ENCODE assay signal across 10 cellular contexts in genomic region chr14:95255013-95255412, GRCh38.
A peak's percentile ranks its signal among the peaks of the same experiment; 100 is the strongest.
DNase-seq lines count a peak whose midpoint lies in the region; ATAC-seq, FAIRE-seq and TF ChIP-seq lines count a peak whose summit lies in the region.
"Had no signal": no experiment of that assay in that cellular context is flagged by ENCODE, and none has a peak within 500 bp of the region (broad histone marks: within the 10 kb centered on the region; RNA-seq: fewer than 3 reads in every experiment).

No MANE protein-coding gene starts in this region.

- no peak overlapping the region for H3K9ac ChIP-seq in astrocyte (ENCODE audit: low read length)

- no peak overlapping the region for H3K4me3 Mint-ChIP-seq in activated T-cell treated with anti-CD3 and anti-CD28 coated beads, Interleukin-2, amount 50 U/mL, for 72 hours
- no peak overlapping the region for H3K4me3 Mint-ChIP-seq in astrocyte (ENCODE audit: unreplicated experiment)

- FAIRE-seq in astrocyte (lab: Jason Lieb, UNC) = no peak

- no peak for TF ChIP-seq POLR2A in stomach (IDR thresholded peaks at IDR 0.05)

- CTCF ChIA-PET in HEK293T (lab: Yijun Ruan, JAX) = no interaction called here

- H3K27me3 ChIP-seq in astrocyte (ENCODE audit: insufficient read depth, low read length) (no peaks in the 10 kb centered on the region), stomach (no peaks in the 10 kb centered on the region)
- H3K27me3 ChIP-seq: adrenal gland had no signal

- H3K36me3 ChIP-seq in astrocyte (ENCODE audit: insufficient read depth, low read length) = no peaks in the 10 kb centered on the region
- no peaks in the 10 kb centered on the region for H3K36me3 ChIP-seq in stomach
- H3K36me3 ChIP-seq: adrenal gland had no signal

- no peak for TF ChIP-seq EP300 in stomach (IDR thresholded peaks at IDR 0.05)

- TF ChIP-seq CTCF in astrocyte (IDR thresholded peaks at IDR 0.05; ENCODE audit: insufficient read depth, low read depth, low read length) (no peak), stomach (IDR thresholded peaks at IDR 0.05) (no peak)

- no peaks in the 10 kb centered on the region for H4K20me1 ChIP-seq in astrocyte (ENCODE audit: insufficient read depth, low read length)

- intact Hi-C loops in stomach (cut with DNase I; ENCODE audit: low total_unique reads) = no loop called here

- no peak overlapping the region for H2AFZ ChIP-seq in astrocyte (ENCODE audit: low read depth, low read length)

- no peaks in the 10 kb centered on the region for H3K36me3 Mint-ChIP-seq in activated T-cell treated with anti-CD3 and anti-CD28 coated beads, Interleukin-2, amount 50 U/mL, for 72 hours (ENCODE audit: insufficient read depth in 2 of 2)
- H3K36me3 Mint-ChIP-seq in astrocyte (ENCODE audit: low read depth, unreplicated experiment) = no peaks in the 10 kb centered on the region

- H3K4me1 Mint-ChIP-seq in activated T-cell treated with anti-CD3 and anti-CD28 coated beads, Interleukin-2, amount 50 U/mL, for 72 hours (ENCODE audit: low read depth) = peaks cover 7% of the 10 kb centered on the region
- peaks cover 33% of the 10 kb centered on the region for H3K4me1 Mint-ChIP-seq in astrocyte (ENCODE audit: low read depth, unreplicated experiment)

- peak; percentile 31 for ATAC-seq in activated T-cell treated with anti-CD3 and anti-CD28 coated beads, Interleukin-2, amount 50 U/mL, for 72 hours (replicated peaks in 1 of 2)
- ATAC-seq in HG03139 (IDR thresholded peaks at IDR 0.05; ENCODE audit: unreplicated experiment) = peak; percentile 58
- no peak for ATAC-seq in HG02981 (IDR thresholded peaks at IDR 0.05; ENCODE audit: unreplicated experiment)
- ATAC-seq in HG03135 (IDR thresholded peaks at IDR 0.05; ENCODE audit: unreplicated experiment) = no peak

- no peak for DNase-seq in activated T-cell treated with anti-CD3 and anti-CD28 coated beads, Interleukin-2, amount 50 U/mL, for 72 hours
- DNase-seq in activated T-cell treated with anti-CD3 and anti-CD28 coated beads for 4 hours (no peak), astrocyte (ENCODE audit: low read depth) (no peak), stomach (no peak), HEK293T (ENCODE audit: extremely low spot score) (no peak)
- DNase-seq: activated CD8-positive, alpha-beta memory T cell treated with anti-CD3 and anti-CD28 coated beads, Interleukin-2, amount 50 U/mL, for 4 hours had no signal

- H3K9me3 Mint-ChIP-seq in activated T-cell treated with anti-CD3 and anti-CD28 coated beads, Interleukin-2, amount 50 U/mL, for 72 hours = no peaks in the 10 kb centered on the region
- H3K9me3 Mint-ChIP-seq in astrocyte (ENCODE audit: unreplicated experiment) = peaks cover 5% of the 10 kb centered on the region

- peaks cover 20% of the 10 kb centered on the region for H3K4me1 ChIP-seq in astrocyte (ENCODE audit: insufficient read depth, low read length)
- H3K4me1 ChIP-seq in stomach = peaks cover 8 to 56% (median 23%) of the 10 kb centered on the region in 4 donors
- H3K4me1 ChIP-seq: adrenal gland had no signal

- 79 to 91% (median 88%) methylated on average over 4 of the region's 4 CpGs for WGBS in stomach, 5 donors

- H3K79me2 ChIP-seq in astrocyte (ENCODE audit: insufficient read depth, low read length) = no peaks in the 10 kb centered on the region

- no peak overlapping the region for H3K27ac Mint-ChIP-seq in activated T-cell treated with anti-CD3 and anti-CD28 coated beads, Interleukin-2, amount 50 U/mL, for 72 hours
- H3K27ac Mint-ChIP-seq in astrocyte (ENCODE audit: unreplicated experiment) = no peak overlapping the region

- POLR2A ChIA-PET in HEK293T (lab: Yijun Ruan, JAX) = no interaction called here

- H3K27me3 Mint-ChIP-seq in activated T-cell treated with anti-CD3 and anti-CD28 coated beads, Interleukin-2, amount 50 U/mL, for 72 hours (ENCODE audit: low read depth) = peaks cover 20% of the 10 kb centered on the region
- peaks cover 2% of the 10 kb centered on the region for H3K27me3 Mint-ChIP-seq in astrocyte (ENCODE audit: low read depth, unreplicated experiment)

- no peak overlapping the region for H3K27ac ChIP-seq in astrocyte (ENCODE audit: low read depth, low read length)
- H3K27ac ChIP-seq in stomach = peak overlapping the region in 3 of 5 donors; percentile 23 to 66 (median 30)
- H3K27ac ChIP-seq: adrenal gland had no signal

- H3K9me3 ChIP-seq in astrocyte (ENCODE audit: insufficient read depth, low read depth, low read length) = no peaks in the 10 kb centered on the region
- H3K9me3 ChIP-seq in stomach = no peaks in the 10 kb centered on the region
- H3K9me3 ChIP-seq: adrenal gland had no signal

- H3K4me3 ChIP-seq in astrocyte (ENCODE audit: insufficient read depth, low read depth, low read length) = no peak overlapping the region
- H3K4me3 ChIP-seq in stomach = no peak overlapping the region
- H3K4me3 ChIP-seq: adrenal gland had no signal

- H3K4me2 ChIP-seq in astrocyte (ENCODE audit: low read length) = peak overlapping the region; percentile 53

TF ChIP-seq in HEK293T, 16 proteins besides CTCF, POLR2A, EP300 and RAD21:
- TF ChIP-seq HDGF (IDR thresholded peaks at IDR 0.05; ENCODE audit: borderline replicate concordance) (no peak), FOXA1 (IDR thresholded peaks at IDR 0.05) (no peak)

Comparison
In these comparisons a context has a peak if more than half of its experiments do, and no peak if none do; other contexts are left out.
1. ATAC-seq: peak in activated T-cell treated with anti-CD3 and anti-CD28 coated beads, Interleukin-2, amount 50 U/mL, for 72 hours (2 of 2) and HG03139 (single experiment); none in HG02981 (single experiment) and HG03135 (single experiment).